Comparison of ENCODE assay signal across 1 cellular context in the genomic region with DNA sequence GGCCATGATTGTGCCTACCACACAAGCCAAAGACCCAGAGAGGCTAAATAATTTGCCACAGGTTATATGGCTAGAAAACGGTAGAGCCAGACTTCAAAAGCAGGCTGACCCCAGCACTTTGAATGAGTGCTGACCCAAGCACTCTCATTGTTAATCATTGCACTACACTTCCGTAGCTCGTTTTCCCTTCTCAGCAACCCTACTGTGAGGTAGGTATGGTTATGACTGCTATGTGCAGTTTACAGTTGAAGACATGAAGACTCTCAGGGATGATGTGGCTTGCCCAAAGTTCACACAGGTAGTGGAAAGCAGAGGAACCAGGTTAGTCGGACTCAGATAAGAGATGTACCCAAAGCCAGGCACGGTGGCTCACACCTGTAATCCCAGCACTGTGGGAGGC.
A peak's percentile ranks its signal among the peaks of the same experiment; 100 is the strongest.
TF ChIP-seq lines count a peak whose summit lies in the region.

No MANE protein-coding gene starts in this region.

TF ChIP-seq in HepG2, 621 proteins besides CTCF, POLR2A, EP300 and RAD21:
- TF ChIP-seq MAFF (IDR thresholded peaks at IDR 0.05; ENCODE audit: low read depth, low read length) (peak; percentile 35; the same call in 1 of the 2 replicates), BCL6 (CRISPR knock-in tag; IDR thresholded peaks at IDR 0.05) (no peak), ZNF781 (CRISPR knock-in tag; IDR thresholded peaks at IDR 0.05; ENCODE audit: borderline replicate concordance, not compliant biosample characterization) (no peak)
TF ChIP-seq in HepG2: peak in this region for 1.
